ENCODE assay signal across 14 cellular contexts in the genomic region with DNA sequence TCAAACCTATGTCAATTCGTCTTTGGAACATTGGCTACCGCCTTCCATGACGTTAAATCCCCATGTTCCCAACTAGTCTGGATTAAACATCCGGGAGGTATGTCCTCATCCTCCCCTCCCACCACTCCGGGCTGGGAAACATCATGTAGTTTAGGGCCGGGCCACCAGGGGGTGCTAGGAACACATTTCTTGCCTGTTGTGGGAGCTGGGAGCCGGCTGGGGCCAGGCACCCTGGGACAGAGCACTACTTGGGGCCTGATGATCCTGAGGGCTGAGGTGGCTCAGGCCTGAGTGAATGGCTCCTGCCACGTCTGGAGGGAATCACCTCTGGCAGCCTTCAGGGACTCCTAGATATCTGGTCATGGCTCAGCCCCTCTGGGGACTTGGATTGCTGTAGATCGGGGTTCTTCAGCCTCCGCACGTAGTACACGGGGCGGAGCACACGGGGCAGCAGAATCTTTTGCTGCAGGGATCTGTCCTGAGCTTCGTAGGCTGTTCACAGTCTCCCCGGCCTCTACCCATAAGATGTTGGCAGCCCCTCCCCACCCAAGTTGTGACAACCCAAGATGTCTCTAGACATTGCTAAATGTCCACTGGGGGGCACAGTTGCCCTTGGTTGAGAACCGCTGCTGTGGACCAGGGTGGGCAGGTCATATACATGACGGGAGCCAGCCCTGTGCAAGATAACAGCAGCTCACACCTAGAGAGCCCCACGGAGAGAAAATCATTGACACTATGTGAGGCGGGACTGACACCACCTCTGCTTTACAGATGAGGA.
DNase-seq lines count a peak whose midpoint lies in the region; ATAC-seq and TF ChIP-seq lines count a peak whose summit lies in the region.
"Had no signal": no experiment of that assay in that cellular context is flagged by ENCODE, and none has a peak within 500 bp of the region (broad histone marks: within the 10 kb centered on the region; RNA-seq: fewer than 3 reads in every experiment).

No MANE protein-coding gene starts in this region.

- no peak overlapping the region for H4K91ac ChIP-seq in neuronal stem cell (ENCODE audit: low read depth, low read length, poor library complexity)

- H2BK120ac ChIP-seq in neuronal stem cell (ENCODE audit: low read depth, low read length) = no peak overlapping the region

- no peak for ATAC-seq in HG02840 (IDR thresholded peaks at IDR 0.05; ENCODE audit: low FRiP score, unreplicated experiment)

- no peaks in the 10 kb centered on the region for H3K9me2 ChIP-seq in PC-9 (ENCODE audit: insufficient read depth)

- no peak overlapping the region for H3K4ac ChIP-seq in neuronal stem cell (ENCODE audit: low read length)

- H3K36me3 ChIP-seq in PC-9 (ENCODE audit: low read depth) = no peaks in the 10 kb centered on the region
- H3K36me3 ChIP-seq in neuronal stem cell (replicated peaks in 1 of 2; ENCODE audit: control insufficient read depth in 2 of 2, insufficient read depth in 2 of 2, low read length in 2 of 2) = no peaks in the 10 kb centered on the region
- no peaks in the 10 kb centered on the region for H3K36me3 ChIP-seq in sigmoid colon
- H3K36me3 ChIP-seq: neural progenitor cell had no signal

- no peak overlapping the region for H2BK12ac ChIP-seq in neuronal stem cell (ENCODE audit: low read length)

- no peak for TF ChIP-seq EP300 in sigmoid colon (IDR thresholded peaks at IDR 0.05)

- TF ChIP-seq CTCF in GM13977 (IDR thresholded peaks at IDR 0.05; ENCODE audit: extremely low read depth, insufficient read depth, missing control alignments) = peak; percentile 19
- peak; percentile 61 for TF ChIP-seq CTCF in PC-9 (conservative IDR thresholded peaks at IDR 0.05)
- no peak for TF ChIP-seq CTCF in sigmoid colon (IDR thresholded peaks at IDR 0.05)

- no peak overlapping the region for H3K18ac ChIP-seq in neuronal stem cell (ENCODE audit: low read length)

- H3K79me1 ChIP-seq in neuronal stem cell (ENCODE audit: low read depth, low read length) = no peaks in the 10 kb centered on the region

- no TSS peak for BruUV-seq in PC-9 (replicated peaks; lab: Mats Ljungman, UMichigan)

- H2AK5ac ChIP-seq in neuronal stem cell (ENCODE audit: low read depth, low read length) = no peak overlapping the region

- no peaks in the 10 kb centered on the region for H3K9me3 ChIP-seq in PC-9 (ENCODE audit: insufficient read depth, low read depth)
- H3K9me3 ChIP-seq in neuronal stem cell (replicated peaks in 1 of 2; ENCODE audit: control insufficient read depth in 2 of 2, insufficient read depth in 1 of 2, low read depth in 1 of 2, low read length in 2 of 2) = peaks cover 0 to 30% of the 10 kb centered on the region in 2 donors
- peaks cover 0 to 16% (median 0%) of the 10 kb centered on the region in 4 donors for H3K9me3 ChIP-seq in sigmoid colon

- no peak overlapping the region for H3K4me3 Mint-ChIP-seq in activated CD4-positive, alpha-beta memory T cell treated with anti-CD3 and anti-CD28 coated beads for 36 hours
- no peak overlapping the region for H3K4me3 Mint-ChIP-seq in activated CD4-positive, alpha-beta memory T cell treated with anti-CD3 and anti-CD28 coated beads, Interleukin-2, amount 10 ng/mL, durations not matched to agents 7 days and 5 days
- H3K4me3 Mint-ChIP-seq: activated CD4-positive, alpha-beta T cell treated with anti-CD3 and anti-CD28 coated beads, Interleukin-2, amount 10 ng/mL, durations not matched to agents 24 days and 14 days; activated naive CD8-positive, alpha-beta T cell treated with anti-CD3 and anti-CD28 coated beads, Interleukin-2, amount 10 ng/mL, durations not matched to agents 7 days and 5 days; neural progenitor cell had no signal

- H3K4me2 ChIP-seq in PC-9 = no peak overlapping the region
- H3K4me2 ChIP-seq in neuronal stem cell (ENCODE audit: insufficient read depth, low read length, poor library complexity, severe bottlenecking) = no peak overlapping the region
- H3K4me2 ChIP-seq: neural progenitor cell had no signal

- no CpG with 5 or more reads among the region's 20 CpGs for WGBS in neuronal stem cell (ENCODE audit: extremely low coverage in 2 of 2, insufficient read length in 2 of 2, insufficient replicate concordance in 1 of 2), 2 donors
- 68 to 75% methylated on average over 20 of the region's 20 CpGs for WGBS in sigmoid colon, 2 donors

- H3K4me3 ChIP-seq in PC-9 (no peak overlapping the region), neuronal stem cell (ENCODE audit: low read length in 2 of 2) (no peak overlapping the region), sigmoid colon (no peak overlapping the region)
- H3K4me3 ChIP-seq: neural progenitor cell had no signal

- H3K4me1 ChIP-seq in PC-9 (replicated peaks; ENCODE audit: insufficient read depth) (no peaks in the 10 kb centered on the region), neuronal stem cell (ENCODE audit: control insufficient read depth in 2 of 2, insufficient read depth in 1 of 2, low read depth in 1 of 2, low read length in 2 of 2) (no peaks in the 10 kb centered on the region), sigmoid colon (no peaks in the 10 kb centered on the region)
- H3K4me1 ChIP-seq: neural progenitor cell had no signal

- no peak overlapping the region for H3K9ac ChIP-seq in neuronal stem cell (ENCODE audit: low read depth, low read length, poor library complexity)
- H3K9ac ChIP-seq: neural progenitor cell had no signal

- H3K4me1 Mint-ChIP-seq in activated CD4-positive, alpha-beta memory T cell treated with anti-CD3 and anti-CD28 coated beads for 36 hours (ENCODE audit: low read depth) = no peaks in the 10 kb centered on the region
- H3K4me1 Mint-ChIP-seq in activated CD4-positive, alpha-beta memory T cell treated with anti-CD3 and anti-CD28 coated beads, Interleukin-2, amount 10 ng/mL, durations not matched to agents 7 days and 5 days = no peaks in the 10 kb centered on the region
- H3K4me1 Mint-ChIP-seq: activated CD4-positive, alpha-beta T cell treated with anti-CD3 and anti-CD28 coated beads, Interleukin-2, amount 10 ng/mL, durations not matched to agents 24 days and 14 days; activated naive CD8-positive, alpha-beta T cell treated with anti-CD3 and anti-CD28 coated beads, Interleukin-2, amount 10 ng/mL, durations not matched to agents 7 days and 5 days; neural progenitor cell had no signal

- DNase-seq in activated CD4-positive, alpha-beta memory T cell treated with anti-CD3 and anti-CD28 coated beads for 36 hours = peak; percentile 15
- DNase-seq in activated CD4-positive, alpha-beta memory T cell treated with anti-CD3 and anti-CD28 coated beads, Interleukin-2, amount 10 ng/mL, durations not matched to agents 7 days and 5 days = no peak
- no peak for DNase-seq in GM13977 (ENCODE audit: low spot score)
- peak in 1 of 2 experiments; percentile 21 for DNase-seq in PC-9
- peak; percentile 1 for DNase-seq in inferior parietal cortex (ENCODE audit: extremely low spot score)
- no peak for DNase-seq in neuronal stem cell (ENCODE audit: low spot score)
- no peak for DNase-seq in sigmoid colon
- DNase-seq: activated CD4-positive, alpha-beta T cell treated with anti-CD3 and anti-CD28 coated beads, Interleukin-2, amount 10 ng/mL, durations not matched to agents 24 days and 14 days; activated naive CD8-positive, alpha-beta T cell treated with anti-CD3 and anti-CD28 coated beads, Interleukin-2, amount 10 ng/mL, durations not matched to agents 7 days and 5 days; dermis blood vessel endothelial cell; foreskin fibroblast; NCI-H2227 treated with DMSO at 0.1 percent for 48 hours had no signal

- CTCF ChIA-PET in activated CD4-positive, alpha-beta memory T cell treated with anti-CD3 and anti-CD28 coated beads for 36 hours (lab: Charles Lee) = no interaction called here
- CTCF ChIA-PET in activated CD4-positive, alpha-beta memory T cell treated with anti-CD3 and anti-CD28 coated beads, Interleukin-2, amount 10 ng/mL, durations not matched to agents 7 days and 5 days (lab: Charles Lee) = no interaction called here
- CTCF ChIA-PET in PC-9 (lab: Charles Lee) = no interaction called here

- intact Hi-C loops in activated CD4-positive, alpha-beta memory T cell treated with anti-CD3 and anti-CD28 coated beads for 36 hours (cut with micrococcal nuclease) = no loop called here
- intact Hi-C loops in PC-9 (cut with micrococcal nuclease; ENCODE audit: unreplicated experiment) (no loop called here), sigmoid colon (cut with DNase I) (no loop called here)

- peaks cover 61% of the 10 kb centered on the region for H3K9me3 Mint-ChIP-seq in activated CD4-positive, alpha-beta memory T cell treated with anti-CD3 and anti-CD28 coated beads for 36 hours
- H3K9me3 Mint-ChIP-seq in activated CD4-positive, alpha-beta memory T cell treated with anti-CD3 and anti-CD28 coated beads, Interleukin-2, amount 10 ng/mL, durations not matched to agents 7 days and 5 days = peaks cover 40% of the 10 kb centered on the region

- in situ Hi-C loops in GM13977 (cut with MboI; ENCODE audit: low pct_unique_long_range_greater_than_20kb, low sequenced_read_pairs, unreplicated experiment) = no loop called here

- no peak overlapping the region for H3K14ac ChIP-seq in neuronal stem cell (ENCODE audit: low read length)

- H2AFZ ChIP-seq in PC-9 = no peak overlapping the region
- H2AFZ ChIP-seq in neuronal stem cell (ENCODE audit: low read length) = no peak overlapping the region
- H2AFZ ChIP-seq: neural progenitor cell had no signal

- no peak overlapping the region for H3K27ac Mint-ChIP-seq in activated CD4-positive, alpha-beta memory T cell treated with anti-CD3 and anti-CD28 coated beads for 36 hours
- no peak overlapping the region for H3K27ac Mint-ChIP-seq in activated CD4-positive, alpha-beta memory T cell treated with anti-CD3 and anti-CD28 coated beads, Interleukin-2, amount 10 ng/mL, durations not matched to agents 7 days and 5 days
- H3K27ac Mint-ChIP-seq: activated CD4-positive, alpha-beta T cell treated with anti-CD3 and anti-CD28 coated beads, Interleukin-2, amount 10 ng/mL, durations not matched to agents 24 days and 14 days; activated naive CD8-positive, alpha-beta T cell treated with anti-CD3 and anti-CD28 coated beads, Interleukin-2, amount 10 ng/mL, durations not matched to agents 7 days and 5 days; neural progenitor cell had no signal

- no peak overlapping the region for H2BK5ac ChIP-seq in neuronal stem cell (ENCODE audit: low read length)

- POLR2A ChIA-PET in activated CD4-positive, alpha-beta memory T cell treated with anti-CD3 and anti-CD28 coated beads for 36 hours (lab: Charles Lee) = no interaction called here
- POLR2A ChIA-PET in activated CD4-positive, alpha-beta memory T cell treated with anti-CD3 and anti-CD28 coated beads, Interleukin-2, amount 10 ng/mL, durations not matched to agents 7 days and 5 days (lab: Charles Lee) = no interaction called here
- POLR2A ChIA-PET in PC-9 (lab: Charles Lee; ENCODE audit: unreplicated experiment) = no interaction called here

- no peak overlapping the region for H2BK15ac ChIP-seq in neuronal stem cell (ENCODE audit: low read length)

- H3K79me2 ChIP-seq in PC-9 (ENCODE audit: low read depth) = no peaks in the 10 kb centered on the region

- H3K27me3 ChIP-seq in PC-9 (ENCODE audit: insufficient read depth, low read depth) = no peaks in the 10 kb centered on the region
- H3K27me3 ChIP-seq in neuronal stem cell (ENCODE audit: control insufficient read depth in 3 of 3, insufficient read depth in 3 of 3, low read depth in 1 of 3, low read length in 3 of 3) = no peaks in the 10 kb centered on the region
- H3K27me3 ChIP-seq in sigmoid colon = no peaks in the 10 kb centered on the region
- H3K27me3 ChIP-seq: neural progenitor cell had no signal

- H3K27ac ChIP-seq in PC-9 (no peak overlapping the region), neuronal stem cell (replicated peaks; ENCODE audit: low read length) (no peak overlapping the region), sigmoid colon (no peak overlapping the region)
- H3K27ac ChIP-seq: neural progenitor cell had no signal

- H3K23ac ChIP-seq in neuronal stem cell (ENCODE audit: low read depth, low read length, poor library complexity) = no peak overlapping the region

- no peak overlapping the region for H4K8ac ChIP-seq in neuronal stem cell (ENCODE audit: low read depth, low read length)

- H3F3A ChIP-seq in PC-9 (ENCODE audit: insufficient read depth, low read depth) = no peaks in the 10 kb centered on the region

- no peaks in the 10 kb centered on the region for H4K20me1 ChIP-seq in PC-9 (ENCODE audit: insufficient read depth)

- peaks cover 3% of the 10 kb centered on the region for H3K36me3 Mint-ChIP-seq in activated CD4-positive, alpha-beta memory T cell treated with anti-CD3 and anti-CD28 coated beads for 36 hours
- no peaks in the 10 kb centered on the region for H3K36me3 Mint-ChIP-seq in activated CD4-positive, alpha-beta memory T cell treated with anti-CD3 and anti-CD28 coated beads, Interleukin-2, amount 10 ng/mL, durations not matched to agents 7 days and 5 days (ENCODE audit: low read depth)
- H3K36me3 Mint-ChIP-seq: neural progenitor cell had no signal

- no peak for TF ChIP-seq POLR2A in sigmoid colon (IDR thresholded peaks at IDR 0.05)

- no peaks in the 10 kb centered on the region for H3K27me3 Mint-ChIP-seq in activated CD4-positive, alpha-beta memory T cell treated with anti-CD3 and anti-CD28 coated beads for 36 hours
- H3K27me3 Mint-ChIP-seq in activated CD4-positive, alpha-beta memory T cell treated with anti-CD3 and anti-CD28 coated beads, Interleukin-2, amount 10 ng/mL, durations not matched to agents 7 days and 5 days = no peaks in the 10 kb centered on the region
- H3K27me3 Mint-ChIP-seq: activated CD4-positive, alpha-beta T cell treated with anti-CD3 and anti-CD28 coated beads, Interleukin-2, amount 10 ng/mL, durations not matched to agents 24 days and 14 days; activated naive CD8-positive, alpha-beta T cell treated with anti-CD3 and anti-CD28 coated beads, Interleukin-2, amount 10 ng/mL, durations not matched to agents 7 days and 5 days had no signal

Comparison
In these comparisons a context has a peak if more than half of its experiments do, and no peak if none do; other contexts are left out.
1. DNase-seq: peak in activated CD4-positive, alpha-beta memory T cell treated with anti-CD3 and anti-CD28 coated beads for 36 hours (single experiment) and inferior parietal cortex (single experiment); none in activated CD4-positive, alpha-beta memory T cell treated with anti-CD3 and anti-CD28 coated beads, Interleukin-2, amount 10 ng/mL, durations not matched to agents 7 days and 5 days (single experiment), GM13977 (single experiment), neuronal stem cell (single experiment) and sigmoid colon (single experiment).
2. CTCF ChIP-seq: peak in GM13977 (single experiment) and PC-9 (single experiment); none in sigmoid colon (0 of 4).